In genomic region chr11:2250041-2250440, GRCh38 we compare ENCODE assay signal across 20 cellular contexts. TPM values are rescaled to one million over a fixed set of nuclear protein-coding genes. Genes with fewer than 3 reads are reported as not detected.
"Had no signal": no experiment of that assay in that cellular context is flagged by ENCODE, and none has a peak within 500 bp of the region (broad histone marks: within the 10 kb centered on the region; RNA-seq: fewer than 3 reads in every experiment).

No MANE protein-coding gene starts in this region.

- H3K27ac ChIP-seq: esophagus squamous epithelium, hepatocyte, neutrophil, skin epidermis, thyroid gland had no signal

- H3K4me1 ChIP-seq: esophagus squamous epithelium, thyroid gland had no signal

- H3K27me3 ChIP-seq: hepatocyte, thyroid gland had no signal

- H3K4me2 ChIP-seq: hepatocyte had no signal

- ATAC-seq: sciatic nerve had no signal

- H3K36me3 Mint-ChIP-seq: naive B cell, type B pancreatic cell had no signal

- FAIRE-seq: urothelium cell line had no signal

- H2AFZ ChIP-seq: hepatocyte had no signal

- H3K9me3 ChIP-seq: esophagus squamous epithelium, neutrophil, thyroid gland had no signal

- DNase-seq: cortex of kidney; esophagus squamous epithelium; foreskin fibroblast; kidney glomerular epithelial cell; mesendoderm; naive B cell; stimulated activated CD4-positive, alpha-beta T cell treated with anti-CD3 and anti-CD28 coated beads, Interleukin-12 subunit alpha, Interleukin-12 subunit beta, amount 100 ng/mL, for 4 hours; stimulated activated naive CD4-positive, alpha-beta T cell treated with Interleukin-2 at 50 U/mL for 16 hours; thyroid gland had no signal

- H3K27ac Mint-ChIP-seq: nephron, type B pancreatic cell had no signal

- H3K4me1 Mint-ChIP-seq: naive B cell, nephron had no signal

- H3K4me3 Mint-ChIP-seq: naive B cell, nephron, type B pancreatic cell had no signal

- H3K4me3 ChIP-seq: esophagus squamous epithelium, hepatocyte, skin epidermis, thyroid gland had no signal

- H3K36me3 ChIP-seq: esophagus squamous epithelium, neutrophil, thyroid gland had no signal

- H3K79me2 ChIP-seq: hepatocyte had no signal

RNA-seq across cellular contexts. Expression of gene ASCL2, which starts 20.3 kb away (rescaled TPM):
- total RNA-seq: osteocyte, pulmonary artery endothelial cell had no signal

RNA-seq across cellular contexts. Expression of gene C11orf21, which starts 51.7 kb away (rescaled TPM):
- total RNA-seq: epithelial cell of proximal tubule, lung microvascular endothelial cell, pulmonary artery endothelial cell had no signal

RNA-seq across cellular contexts. Expression of gene TSPAN32, which starts 51.8 kb away (rescaled TPM):
- total RNA-seq: epithelial cell of proximal tubule, lung microvascular endothelial cell, pulmonary artery endothelial cell had no signal
